ENCODE assay signal across 22 cellular contexts in genomic region chr12:72869025-72869424, GRCh38.
"Had no signal": no experiment of that assay in that cellular context is flagged by ENCODE, and none has a peak within 500 bp of the region (broad histone marks: within the 10 kb centered on the region; RNA-seq: fewer than 3 reads in every experiment).

No MANE protein-coding gene starts in this region.

- H3K9me3 ChIP-seq: gastrocnemius medialis, psoas muscle, testis, tibial nerve, vagina had no signal

- H3K27me3 ChIP-seq: gastrocnemius medialis, spleen, testis, tibial nerve, vagina had no signal

- DNase-seq: dermis blood vessel endothelial cell; effector memory CD8-positive, alpha-beta T cell; foreskin fibroblast; gastrocnemius medialis; head of caudate nucleus; kidney; mammary epithelial cell; natural killer cell; psoas muscle; right cardiac atrium; spleen; stimulated activated CD4-positive, alpha-beta T cell treated with anti-CD3 and anti-CD28 coated beads, Interleukin-4, amount 100 ng/mL, for 4 hours; stimulated activated naive CD8-positive, alpha-beta T cell treated with anti-CD3 and anti-CD28 coated beads, Interleukin-15, Interleukin-2, amounts not matched to agents 100 U/mL and 50 U/mL, for 24 hours; substantia nigra; testis had no signal

- H3K27ac ChIP-seq: coronary artery, gastrocnemius medialis, psoas muscle, skin epidermis, spleen, testis, tibial nerve, vagina had no signal

- ATAC-seq: effector memory CD8-positive, alpha-beta T cell; esophagus mucosa; gastrocnemius medialis; left lobe of liver; natural killer cell; psoas muscle; right cardiac atrium; stimulated activated memory B cell treated with anti-CD40 and anti-IgM and Interleukin-4, amounts not matched to agents 10 μg/mL and 1 μg/mL and 100 μg/mL, for 72 hours; stimulated activated naive CD8-positive, alpha-beta T cell treated with anti-CD3 and anti-CD28 coated beads, Interleukin-15, Interleukin-2, amounts not matched to agents 100 U/mL and 50 U/mL, for 24 hours had no signal

- H3K4me1 ChIP-seq: gastrocnemius medialis, psoas muscle, spleen, testis, tibial nerve, vagina had no signal

- H3K36me3 ChIP-seq: gastrocnemius medialis, spleen, tibial nerve, vagina had no signal

- H3K4me3 ChIP-seq: coronary artery, gastrocnemius medialis, psoas muscle, skin epidermis, spleen, testis, tibial nerve, vagina had no signal
